Comparison of ENCODE assay signal across 20 cellular contexts in genomic region chr1:6345009-6345408, GRCh38.
"Had no signal": no experiment of that assay in that cellular context is flagged by ENCODE, and none has a peak within 500 bp of the region (broad histone marks: within the 10 kb centered on the region; RNA-seq: fewer than 3 reads in every experiment).

No MANE protein-coding gene starts in this region.

- H3K4me3 ChIP-seq: esophagus squamous epithelium, gastrocnemius medialis had no signal

- H3K9me3 ChIP-seq: esophagus squamous epithelium, gastrocnemius medialis had no signal

- ATAC-seq: activated CD8-positive, alpha-beta T cell treated with anti-CD3 and anti-CD28 coated beads, Interleukin-2, amount 10 ng/mL, durations not matched to agents 7 days and 5 days; activated naive CD8-positive, alpha-beta T cell treated with anti-CD3 and anti-CD28 coated beads, Interleukin-2, amount 50 U/mL, for 24 hours; gastrocnemius medialis; sciatic nerve; stimulated activated naive CD8-positive, alpha-beta T cell treated with anti-CD3 and anti-CD28 coated beads, Interleukin-15, Interleukin-2, amounts not matched to agents 100 U/mL and 50 U/mL, for 24 hours had no signal

- H3K4me1 ChIP-seq: gastrocnemius medialis had no signal

- H3K27ac ChIP-seq: esophagus squamous epithelium, gastrocnemius medialis, WERI-Rb-1 had no signal

- H3K36me3 ChIP-seq: gastrocnemius medialis had no signal

- DNase-seq: activated CD4-positive, alpha-beta T cell treated with anti-CD3 and anti-CD28 coated beads, Interleukin-2, amount 50 U/mL, for 1 hour; activated CD4-positive, CD25-positive, alpha-beta regulatory T cell treated with anti-CD3 and anti-CD28 coated beads, Interleukin-2, amount 50 U/mL, for 72 hours; activated CD8-positive, alpha-beta T cell treated with anti-CD3 and anti-CD28 coated beads, Interleukin-2, amount 10 ng/mL, durations not matched to agents 7 days and 5 days; activated gamma-delta T cell; activated naive CD4-positive, alpha-beta T cell treated with anti-CD3 and anti-CD28 coated beads, Interleukin-2, amount 50 U/mL, for 16 hours; activated naive CD8-positive, alpha-beta T cell treated with anti-CD3 and anti-CD28 coated beads, Interleukin-2, amount 50 U/mL, for 24 hours; cerebellar nuclear complex; cortex of kidney; endodermal cell; esophagus squamous epithelium; gastrocnemius medialis; head of caudate nucleus; hypothalamus; midbrain; naive B cell; nucleus accumbens; stimulated activated CD4-positive, alpha-beta T cell treated with anti-CD3 and anti-CD28 coated beads, Interleukin-2, amount 100 ng/mL, for 48 hours; stimulated activated naive CD8-positive, alpha-beta T cell treated with anti-CD3 and anti-CD28 coated beads, Interleukin-15, Interleukin-2, amounts not matched to agents 100 U/mL and 50 U/mL, for 24 hours; WERI-Rb-1 had no signal

- H3K27me3 ChIP-seq: esophagus squamous epithelium, gastrocnemius medialis had no signal
